Comparison of ENCODE assay signal across 9 cellular contexts in genomic region chr20:5504061-5504739, GRCh38.
DNase-seq lines count a peak whose midpoint lies in the region; ATAC-seq and TF ChIP-seq lines count a peak whose summit lies in the region.
"Had no signal": no experiment of that assay in that cellular context is flagged by ENCODE, and none has a peak within 500 bp of the region (broad histone marks: within the 10 kb centered on the region; RNA-seq: fewer than 3 reads in every experiment).

No MANE protein-coding gene starts in this region.

- H3K4me3 ChIP-seq in astrocyte of the cerebellum (ENCODE audit: low read depth, low read length) (peak overlapping the region; percentile 50), spleen (peak overlapping the region; percentile 11 to 70 (median 46))

- no peaks in the 10 kb centered on the region for H3K9me3 Mint-ChIP-seq in immature natural killer cell
- H3K9me3 Mint-ChIP-seq: neural crest cell had no signal

- no peak overlapping the region for H3K27ac Mint-ChIP-seq in immature natural killer cell

- peaks cover 0 to 4% (median 0%) of the 10 kb centered on the region in 3 donors for H3K36me3 Mint-ChIP-seq in immature natural killer cell

- in situ Hi-C loops in astrocyte of the cerebellum (cut with HindIII; ENCODE audit: low sequenced_read_pairs), result no loop called here

- H3K4me1 ChIP-seq in spleen, result peaks cover 0 to 11% (median 0%) of the 10 kb centered on the region in 6 donors

- peak; percentile 62 for DNase-seq in EH (ENCODE audit: low read depth)
- no peak for DNase-seq in astrocyte of the cerebellum (ENCODE audit: low read depth)
- DNase-seq in immature natural killer cell, result peak in 2 of 3 donors; percentile 5 to 15
- DNase-seq in spleen, result peak; percentile 80
- DNase-seq in activated effector memory CD4-positive, alpha-beta T cell treated with Interleukin-2 at 50 U/mL for 16 hours, result no peak
- no peak for DNase-seq in NCI-H2081 (lab: John Stamatoyannopoulos, UW)

- H3K27ac ChIP-seq in spleen, result peak overlapping the region in 7 of 8 donors; percentile 62 to 82 (median 71)

- H3K4me3 Mint-ChIP-seq in immature natural killer cell, result peak overlapping the region; percentile 41 to 65 (median 57)
- H3K4me3 Mint-ChIP-seq: neural crest cell had no signal

- peaks cover 0 to 5% (median 2%) of the 10 kb centered on the region in 3 donors for H3K27me3 Mint-ChIP-seq in immature natural killer cell (ENCODE audit: low read depth in 3 of 3)

- peak; percentile 77 for ATAC-seq in HG03342 (IDR thresholded peaks at IDR 0.05; ENCODE audit: unreplicated experiment)
- ATAC-seq in HG03175 (IDR thresholded peaks at IDR 0.05; ENCODE audit: unreplicated experiment), result no peak

- no peaks in the 10 kb centered on the region for H3K9me3 ChIP-seq in spleen

- peaks cover 0 to 11% (median 0%) of the 10 kb centered on the region in 6 donors for H3K36me3 ChIP-seq in spleen

- TF ChIP-seq POLR2A in spleen (IDR thresholded peaks at IDR 0.05), result no peak

- peaks cover 0 to 11% (median 0%) of the 10 kb centered on the region in 7 donors for H3K27me3 ChIP-seq in spleen (replicated peaks in 1 of 7)

- H3K4me1 Mint-ChIP-seq in immature natural killer cell, result peaks cover 6% of the 10 kb centered on the region in 2 donors
- H3K4me1 Mint-ChIP-seq: neural crest cell had no signal

- TF ChIP-seq CTCF in astrocyte of the cerebellum (IDR thresholded peaks at IDR 0.05; ENCODE audit: low read depth, low read length, missing control alignments), result no peak
- peak in 1 of 11 experiments; percentile 4 for TF ChIP-seq CTCF in spleen (IDR thresholded peaks at IDR 0.05 in 8 of 11, conservative IDR thresholded peaks at IDR 0.05 in 3 of 11)

- 6 to 28% (median 19%) methylated on average over 28 to 34 of the region's 34 CpGs for WGBS in spleen, 5 donors

- intact Hi-C loops in spleen (cut with DNase I; ENCODE audit: low total_unique reads), result no loop called here

Comparison
In these comparisons a context has a peak if more than half of its experiments do, and no peak if none do; other contexts are left out.
1. DNase-seq: peak in EH (single experiment), immature natural killer cell (2 of 3) and spleen (single experiment); none in astrocyte of the cerebellum (single experiment), activated effector memory CD4-positive, alpha-beta T cell treated with Interleukin-2 at 50 U/mL for 16 hours (single experiment) and NCI-H2081 (0 of 2).